In the genomic region with DNA sequence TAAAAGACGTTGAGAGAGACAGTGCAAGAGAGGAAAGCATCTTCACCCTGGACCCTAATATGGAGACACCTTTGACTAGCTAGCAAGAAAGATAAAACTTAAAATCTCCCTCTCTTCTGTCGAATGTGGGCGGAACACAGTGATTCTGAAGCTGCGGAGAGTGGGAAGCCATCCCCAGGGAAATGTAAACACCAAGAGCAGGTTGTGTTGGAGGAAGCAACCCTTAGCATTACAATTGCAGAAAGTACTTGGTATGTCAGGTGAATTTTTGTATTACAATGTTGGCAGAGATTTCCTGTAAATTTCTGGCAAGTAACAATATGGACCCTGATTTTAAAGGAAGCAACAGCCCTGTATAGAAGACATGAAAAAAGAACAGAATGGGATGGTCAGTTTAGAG, we compare ENCODE assay signal across 19 cellular contexts.
"Had no signal": no experiment of that assay in that cellular context is flagged by ENCODE, and none has a peak within 500 bp of the region (broad histone marks: within the 10 kb centered on the region; RNA-seq: fewer than 3 reads in every experiment).

No MANE protein-coding gene starts in this region.

- H3K9me3 ChIP-seq: lower lobe of right lung had no signal

- H3K27ac ChIP-seq: brain microvascular endothelial cell, coronary artery, gastroesophageal sphincter, heart right ventricle, lower lobe of right lung, ovary, sigmoid colon, upper lobe of right lung had no signal

- H3K4me1 ChIP-seq: gastroesophageal sphincter, heart right ventricle, lower lobe of right lung, sigmoid colon, upper lobe of right lung had no signal

- H3K27ac Mint-ChIP-seq: activated CD4-positive, alpha-beta T cell treated with anti-CD3 and anti-CD28 coated beads, Interleukin-2, amount 10 ng/mL, durations not matched to agents 7 days and 5 days; activated CD8-positive, alpha-beta T cell treated with anti-CD3 and anti-CD28 coated beads, Interleukin-2, amount 10 ng/mL, durations not matched to agents 7 days and 5 days; activated naive CD4-positive, alpha-beta T cell treated with anti-CD3 and anti-CD28 coated beads for 36 hours; activated T-cell treated with anti-CD3 and anti-CD28 coated beads, Interleukin-2, amount 50 U/mL, for 24 hours; activated T-helper 2 cell treated with anti-CD3 and anti-CD28 coated beads, Interferon-gamma antibody, Interleukin-2, Interleukin-4, amounts not matched to agents 10 μg/mL and 5 μg/mL and 100 μg/mL, durations not matched to agents 14 hours and 24 hours and 36 hours; naive thymus-derived CD8-positive, alpha-beta T cell; stimulated activated effector memory CD8-positive, alpha-beta T cell treated with anti-CD3 and anti-CD28 coated beads, Interleukin-12 subunit alpha, Interleukin-12 subunit beta, amount 100 ng/mL, for 72 hours had no signal

- H3K4me3 Mint-ChIP-seq: activated CD4-positive, alpha-beta T cell treated with anti-CD3 and anti-CD28 coated beads, Interleukin-2, amount 10 ng/mL, durations not matched to agents 7 days and 5 days; activated CD8-positive, alpha-beta T cell treated with anti-CD3 and anti-CD28 coated beads, Interleukin-2, amount 10 ng/mL, durations not matched to agents 7 days and 5 days; activated naive CD4-positive, alpha-beta T cell treated with anti-CD3 and anti-CD28 coated beads for 36 hours; activated T-cell treated with anti-CD3 and anti-CD28 coated beads, Interleukin-2, amount 50 U/mL, for 24 hours; central memory CD8-positive, alpha-beta T cell; naive thymus-derived CD8-positive, alpha-beta T cell; stimulated activated effector memory CD8-positive, alpha-beta T cell treated with anti-CD3 and anti-CD28 coated beads, Interleukin-12 subunit alpha, Interleukin-12 subunit beta, amount 100 ng/mL, for 72 hours had no signal

- H3K4me1 Mint-ChIP-seq: activated CD4-positive, alpha-beta T cell treated with anti-CD3 and anti-CD28 coated beads, Interleukin-2, amount 10 ng/mL, durations not matched to agents 7 days and 5 days; central memory CD8-positive, alpha-beta T cell; naive thymus-derived CD8-positive, alpha-beta T cell; stimulated activated effector memory CD8-positive, alpha-beta T cell treated with anti-CD3 and anti-CD28 coated beads, Interleukin-12 subunit alpha, Interleukin-12 subunit beta, amount 100 ng/mL, for 72 hours had no signal

- H3K4me3 ChIP-seq: coronary artery, gastroesophageal sphincter, heart right ventricle, lower lobe of right lung, ovary, sigmoid colon, upper lobe of right lung had no signal

- H3K36me3 Mint-ChIP-seq: naive thymus-derived CD8-positive, alpha-beta T cell; stimulated activated effector memory CD8-positive, alpha-beta T cell treated with anti-CD3 and anti-CD28 coated beads, Interleukin-12 subunit alpha, Interleukin-12 subunit beta, amount 100 ng/mL, for 72 hours had no signal

- FAIRE-seq: keratinocyte had no signal

- ATAC-seq: activated CD4-positive, CD25-positive, alpha-beta regulatory T cell treated with anti-CD3 and anti-CD28 coated beads, Interleukin-2, amount 50 U/mL, for 24 hours; activated CD8-positive, alpha-beta T cell treated with anti-CD3 and anti-CD28 coated beads, Interleukin-2, amount 10 ng/mL, durations not matched to agents 7 days and 5 days; gastroesophageal sphincter; heart right ventricle; naive thymus-derived CD8-positive, alpha-beta T cell had no signal

- H3K27me3 ChIP-seq: brain microvascular endothelial cell, ovary, upper lobe of right lung had no signal

- DNase-seq: activated CD4-positive, alpha-beta T cell treated with anti-CD3 and anti-CD28 coated beads, Interleukin-2, amount 10 ng/mL, durations not matched to agents 7 days and 5 days; activated CD8-positive, alpha-beta T cell treated with anti-CD3 and anti-CD28 coated beads, Interleukin-2, amount 10 ng/mL, durations not matched to agents 7 days and 5 days; activated naive CD4-positive, alpha-beta T cell treated with anti-CD3 and anti-CD28 coated beads for 36 hours; activated T-cell treated with anti-CD3 and anti-CD28 coated beads, Interleukin-2, amount 50 U/mL, for 24 hours; brain microvascular endothelial cell; heart right ventricle; lower lobe of right lung; naive thymus-derived CD8-positive, alpha-beta T cell; ovary; sigmoid colon; stimulated activated CD4-positive, alpha-beta T cell treated with anti-CD3 and anti-CD28 coated beads, Interleukin-4, amount 100 ng/mL, for 24 hours; upper lobe of right lung had no signal

- H3K9me3 Mint-ChIP-seq: activated CD4-positive, alpha-beta T cell treated with anti-CD3 and anti-CD28 coated beads, Interleukin-2, amount 10 ng/mL, durations not matched to agents 7 days and 5 days; activated naive CD4-positive, alpha-beta T cell treated with anti-CD3 and anti-CD28 coated beads for 36 hours; activated T-cell treated with anti-CD3 and anti-CD28 coated beads, Interleukin-2, amount 50 U/mL, for 24 hours; activated T-helper 2 cell treated with anti-CD3 and anti-CD28 coated beads, Interferon-gamma antibody, Interleukin-2, Interleukin-4, amounts not matched to agents 10 μg/mL and 5 μg/mL and 100 μg/mL, durations not matched to agents 14 hours and 24 hours and 36 hours; central memory CD8-positive, alpha-beta T cell; stimulated activated effector memory CD8-positive, alpha-beta T cell treated with anti-CD3 and anti-CD28 coated beads, Interleukin-12 subunit alpha, Interleukin-12 subunit beta, amount 100 ng/mL, for 72 hours had no signal

- H3K36me3 ChIP-seq: brain microvascular endothelial cell, gastroesophageal sphincter, heart right ventricle, lower lobe of right lung, ovary, sigmoid colon, upper lobe of right lung had no signal
